In genomic region chr1:167224734-167225235, GRCh38 we compare ENCODE assay signal across 1 cellular context.
TF ChIP-seq lines count a peak whose summit lies in the region.
"Not testable (repeated sequence)": the region's sequence is repeated elsewhere in the genome, so short reads cannot be mapped to it uniquely, and the experiment has no call there.

No MANE protein-coding gene starts in this region.

TF ChIP-seq in K562, 482 proteins besides CTCF, POLR2A, EP300 and RAD21 (continues in another document):
- TF ChIP-seq CHD4 (IDR thresholded peaks at IDR 0.05; ENCODE audit: insufficient read depth, insufficient replicate concordance, low read depth, low read length, poor library complexity, severe bottlenecking) = peak; percentile 61
- peak; percentile 60; the same call in 1 of the 2 replicates for TF ChIP-seq TOE1 (IDR thresholded peaks at IDR 0.05; ENCODE audit: borderline replicate concordance)
- TF ChIP-seq TOE1 (CRISPR knock-in tag; IDR thresholded peaks at IDR 0.05; ENCODE audit: borderline replicate concordance, low read depth); ZBTB40 (CRISPR knock-in tag; IDR thresholded peaks at IDR 0.05); MYBL2 (CRISPR knock-in tag; IDR thresholded peaks at IDR 0.05; ENCODE audit: borderline replicate concordance): not testable (repeated sequence)
- TF ChIP-seq ADNP (tag; IDR thresholded peaks at IDR 0.05) = peak; percentile 76; the same call in 1 of the 2 replicates
- TF ChIP-seq NFRKB (IDR thresholded peaks at IDR 0.05; ENCODE audit: low read depth) = 0 out of 2 replicates have a peak, but pooled peaks have one; percentile 5
- 0 out of 2 replicates have a peak, but pooled peaks have one; percentile 11 for TF ChIP-seq EHMT2 (IDR thresholded peaks at IDR 0.05)
- peak; percentile 13 for TF ChIP-seq TBP (optimal IDR thresholded peaks at IDR 0.05; ENCODE audit: low read depth, low read length)
- TF ChIP-seq CC2D1A (IDR thresholded peaks at IDR 0.05) = peak; percentile 51; the same call in 1 of the 2 replicates
- TF ChIP-seq ZNF197 (CRISPR knock-in tag; IDR thresholded peaks at IDR 0.05; ENCODE audit: low read depth) = 0 out of 2 replicates have a peak, but pooled peaks have one; percentile 52
- TF ChIP-seq NKRF (IDR thresholded peaks at IDR 0.05; ENCODE audit: borderline replicate concordance) = peak; percentile 40
- 0 out of 2 replicates have a peak, but pooled peaks have one; percentile 48 for TF ChIP-seq LCOR (CRISPR knock-in tag; IDR thresholded peaks at IDR 0.05)
- peak; percentile 50; the same call in 1 of the 2 replicates for TF ChIP-seq NCOA1 (IDR thresholded peaks at IDR 0.05; ENCODE audit: low read depth)
- TF ChIP-seq NCOR1 (IDR thresholded peaks at IDR 0.05) = 0 out of 2 replicates have a peak, but pooled peaks have one; percentile 8
- peak; percentile 47; the same call in 1 of the 2 replicates for TF ChIP-seq ZBTB40 (IDR thresholded peaks at IDR 0.05)
- TF ChIP-seq DPF2 (IDR thresholded peaks at IDR 0.05) = peak; percentile 43
- peak; percentile 43; the same call in 1 of the 2 replicates for TF ChIP-seq TFAP4 (CRISPR knock-in tag; IDR thresholded peaks at IDR 0.05; ENCODE audit: borderline replicate concordance)
- peak; percentile 87 for TF ChIP-seq E2F8 (IDR thresholded peaks at IDR 0.05; ENCODE audit: low read depth, partially characterized antibody)
- TF ChIP-seq MYBL2 (IDR thresholded peaks at IDR 0.05; ENCODE audit: low read depth) = peak; percentile 68; the same call in 1 of the 2 replicates
- peak; percentile 46 for TF ChIP-seq STAT5A (IDR thresholded peaks at IDR 0.05; ENCODE audit: borderline replicate concordance, low read length)
- peak; percentile 57 for TF ChIP-seq CHD1 (IDR thresholded peaks at IDR 0.05; ENCODE audit: low read length)
- peak; percentile 53 for TF ChIP-seq SMARCE1 (IDR thresholded peaks at IDR 0.05)
- peak; percentile 62 for TF ChIP-seq GTF3C2 (IDR thresholded peaks at IDR 0.05; ENCODE audit: borderline replicate concordance, extremely low read depth, insufficient read length)
- TF ChIP-seq LEF1 (IDR thresholded peaks at IDR 0.05) = 0 out of 2 replicates have a peak, but pooled peaks have one; percentile 13
- TF ChIP-seq RAD51 (IDR thresholded peaks at IDR 0.05; ENCODE audit: borderline replicate concordance, low read depth) = peak; percentile 26; the same call in 1 of the 2 replicates
- TF ChIP-seq EP400 (IDR thresholded peaks at IDR 0.05) = peak; percentile 32; the same call in 1 of the 2 replicates
- 0 out of 4 replicates have a peak, but pooled peaks of 1 of the 2 experiments have one; percentile 7 for TF ChIP-seq TRIM24 (IDR thresholded peaks at IDR 0.05)
- TF ChIP-seq MECOM (CRISPR knock-in tag; IDR thresholded peaks at IDR 0.05) = 0 out of 2 replicates have a peak, but pooled peaks have one; percentile 18
- TF ChIP-seq CREB3L1 (IDR thresholded peaks at IDR 0.05; ENCODE audit: borderline replicate concordance, low read depth) = 0 out of 2 replicates have a peak, but pooled peaks have one; percentile 30
- TF ChIP-seq LARP7 (IDR thresholded peaks at IDR 0.05) = 0 out of 2 replicates have a peak, but pooled peaks have one; percentile 12
- 0 out of 2 replicates have a peak, but pooled peaks have one; percentile 33 for TF ChIP-seq ATF7 (IDR thresholded peaks at IDR 0.05)
